12 cellular contexts compared by ENCODE assay signal in genomic region chr7:151012031-151012692, GRCh38. TPM values are rescaled to one million over a fixed set of nuclear protein-coding genes. Genes with fewer than 3 reads are reported as not detected.
DNase-seq lines count a peak whose midpoint lies in the region; ATAC-seq and TF ChIP-seq lines count a peak whose summit lies in the region.
"Had no signal": no experiment of that assay in that cellular context is flagged by ENCODE, and none has a peak within 500 bp of the region (broad histone marks: within the 10 kb centered on the region; RNA-seq: fewer than 3 reads in every experiment).

No MANE protein-coding gene starts in this region.

- intact Hi-C loops in adrenal gland (cut with DNase I) = no loop called here

- H3K9me3 ChIP-seq in CD8-positive, alpha-beta memory T cell (ENCODE audit: low read length) = no peaks in the 10 kb centered on the region
- H3K9me3 ChIP-seq in adrenal gland (replicated peaks in 1 of 3) = no peaks in the 10 kb centered on the region
- H3K9me3 ChIP-seq: thoracic aorta had no signal

- no peaks in the 10 kb centered on the region for H3K27me3 ChIP-seq in CD8-positive, alpha-beta memory T cell (ENCODE audit: insufficient read depth, low read length, poor library complexity, severe bottlenecking)
- peaks cover 17% of the 10 kb centered on the region for H3K27me3 ChIP-seq in adrenal gland

- peaks cover 0 to 10% of the 10 kb centered on the region in 2 donors for H3K27me3 Mint-ChIP-seq in CD8-positive, alpha-beta memory T cell
- H3K27me3 Mint-ChIP-seq in brain = peaks cover 36% of the 10 kb centered on the region
- peaks cover 0 to 3% (median 0%) of the 10 kb centered on the region in 5 donors for H3K27me3 Mint-ChIP-seq in naive thymus-derived CD8-positive, alpha-beta T cell

- peaks cover 62 to 88% (median 65%) of the 10 kb centered on the region in 3 donors for H3K4me1 Mint-ChIP-seq in CD8-positive, alpha-beta memory T cell
- H3K4me1 Mint-ChIP-seq in brain = peaks cover 61% of the 10 kb centered on the region
- peaks cover 45 to 92% (median 88%) of the 10 kb centered on the region in 4 donors for H3K4me1 Mint-ChIP-seq in naive thymus-derived CD8-positive, alpha-beta T cell

- peak overlapping the region; percentile 33 to 61 (median 55) for H3K4me3 Mint-ChIP-seq in CD8-positive, alpha-beta memory T cell
- H3K4me3 Mint-ChIP-seq in brain = peak overlapping the region; percentile 36 to 66 (median 56)
- peak overlapping the region; percentile 44 to 98 (median 77) for H3K4me3 Mint-ChIP-seq in naive thymus-derived CD8-positive, alpha-beta T cell

- peak overlapping the region; percentile 79 for H3K27ac ChIP-seq in CD8-positive, alpha-beta memory T cell (ENCODE audit: low read depth, low read length)
- no peak overlapping the region for H3K27ac ChIP-seq in adrenal gland
- H3K27ac ChIP-seq: thoracic aorta had no signal

- no peaks in the 10 kb centered on the region for H3K36me3 ChIP-seq in CD8-positive, alpha-beta memory T cell (ENCODE audit: insufficient read depth, low read length)
- H3K36me3 ChIP-seq in adrenal gland (replicated peaks in 1 of 2) = no peaks in the 10 kb centered on the region
- H3K36me3 ChIP-seq: thoracic aorta had no signal

- POLR2A ChIA-PET in CD8-positive, alpha-beta memory T cell (lab: Charles Lee) = interaction anchor here (0.7 to 1.1 kb wide), 2 partner anchors 16 to 108 kb away, joined by 3 to 4 read pairs; partner anchors contain the start of gene ABCB8
- POLR2A ChIA-PET in naive thymus-derived CD8-positive, alpha-beta T cell (lab: Charles Lee) = interaction anchor here (0.7 to 7.2 kb wide), 10 partner anchors 6 to 275 kb away, joined by 3 to 65 read pairs (median 16); partner anchors contain the start of genes ABCB8 and CDK5

- no peak for TF ChIP-seq POLR2A in adrenal gland (IDR thresholded peaks at IDR 0.05)

- 67 to 72% (median 69%) methylated on average over 6 of the region's 6 CpGs for WGBS in adrenal gland, 4 donors

- H3K4me3 ChIP-seq in CD8-positive, alpha-beta memory T cell (ENCODE audit: low read length) = no peak overlapping the region
- no peak overlapping the region for H3K4me3 ChIP-seq in adrenal gland
- H3K4me3 ChIP-seq: thoracic aorta had no signal

- TF ChIP-seq CTCF in brain (conservative IDR thresholded peaks at IDR 0.05) = no peak
- no peak for TF ChIP-seq CTCF in adrenal gland (IDR thresholded peaks at IDR 0.05)

- peaks cover 0 to 2% (median 0%) of the 10 kb centered on the region in 3 donors for H3K36me3 Mint-ChIP-seq in CD8-positive, alpha-beta memory T cell
- H3K36me3 Mint-ChIP-seq in brain = no peaks in the 10 kb centered on the region
- no peaks in the 10 kb centered on the region for H3K36me3 Mint-ChIP-seq in naive thymus-derived CD8-positive, alpha-beta T cell

- ATAC-seq in naive thymus-derived CD8-positive, alpha-beta T cell = no peak
- ATAC-seq in HG03025 (IDR thresholded peaks at IDR 0.05; ENCODE audit: low FRiP score, unreplicated experiment) = no peak
- no peak for ATAC-seq in GM21360 (IDR thresholded peaks at IDR 0.05; ENCODE audit: unreplicated experiment)

- H3K4me1 ChIP-seq in CD8-positive, alpha-beta memory T cell (ENCODE audit: insufficient read depth, low read length) = peaks cover 93% of the 10 kb centered on the region
- no peaks in the 10 kb centered on the region for H3K4me1 ChIP-seq in adrenal gland (replicated peaks in 1 of 2)

- peak overlapping the region; percentile 88 to 100 (median 97) for H3K27ac Mint-ChIP-seq in CD8-positive, alpha-beta memory T cell
- peak overlapping the region in 3 of 5 experiments; percentile 54 to 97 (median 59) for H3K27ac Mint-ChIP-seq in brain
- H3K27ac Mint-ChIP-seq in naive thymus-derived CD8-positive, alpha-beta T cell = peak overlapping the region; percentile 93 to 100 (median 100)

- H3K9me3 Mint-ChIP-seq in CD8-positive, alpha-beta memory T cell = no peaks in the 10 kb centered on the region
- peaks cover 0 to 4% (median 0%) of the 10 kb centered on the region in 5 experiments for H3K9me3 Mint-ChIP-seq in brain
- no peaks in the 10 kb centered on the region for H3K9me3 Mint-ChIP-seq in naive thymus-derived CD8-positive, alpha-beta T cell

- DNase-seq in CD8-positive, alpha-beta memory T cell = no peak
- DNase-seq in HuH-7.5 (ENCODE audit: low spot score) = peak; percentile 57
- DNase-seq in naive thymus-derived CD8-positive, alpha-beta T cell = no peak
- no peak for DNase-seq in adrenal gland
- no peak for DNase-seq in NCI-H1694 (lab: John Stamatoyannopoulos, UW)
- DNase-seq: activated CD8-positive, alpha-beta memory T cell treated with anti-CD3 and anti-CD28 coated beads for 24 hours; NCI-H2081 treated with DMSO at 0.1 percent for 48 hours; NK-92 treated with Interleukin-12 subunit alpha and Interleukin-12 subunit beta, amount 100 ng/mL, for 24 hours had no signal

- CTCF ChIA-PET in CD8-positive, alpha-beta memory T cell (lab: Charles Lee) = interaction anchor here (1.2 to 5.5 kb wide), 4 partner anchors 18 to 233 kb away, joined by 4 to 31 read pairs (median 5); partner anchors contain the start of gene NOS3

RNA-seq across cellular contexts. Expression of gene ATG9B, which starts 12.1 kb away (rescaled TPM):
- 1 to 10 TPM; 3.8 to 4.2 TPM for total RNA-seq in CD8-positive, alpha-beta memory T cell
- polyA plus RNA-seq in CD8-positive, alpha-beta memory T cell = 15.4 TPM
- polyA plus RNA-seq in brain (ENCODE audit: insufficient read depth, low read depth, low replicate concordance) (0.24 TPM), adrenal gland (1 to 10 TPM in 2 of 3 donors, under 1 TPM in 1; 0.53 to 7.8 (median 2.1) TPM)
- 10 to 100 TPM; 34.6 to 42.2 TPM for total RNA-seq in naive thymus-derived CD8-positive, alpha-beta T cell
- polyA plus RNA-seq in naive thymus-derived CD8-positive, alpha-beta T cell = 10 to 100 TPM in 2 of 3 donors, 1 to 10 TPM in 1; 9.2 to 39.1 (median 24.7) TPM
- total RNA-seq in adrenal gland = under 1 TPM in 6 of 8 donors, not detected in 2; 0.23 to 0.74 (median 0.39) TPM

RNA-seq across cellular contexts. Expression of gene ABCB8, which starts 16.1 kb away (rescaled TPM):
- 10 to 100 TPM; 49.2 to 52.3 TPM for total RNA-seq in CD8-positive, alpha-beta memory T cell
- 18.4 TPM for polyA plus RNA-seq in CD8-positive, alpha-beta memory T cell
- 29.9 TPM for polyA plus RNA-seq in brain (ENCODE audit: insufficient read depth, low read depth, low replicate concordance)
- total RNA-seq in naive thymus-derived CD8-positive, alpha-beta T cell = 10 to 100 TPM; 71.3 to 74.7 TPM
- polyA plus RNA-seq in naive thymus-derived CD8-positive, alpha-beta T cell = 10 to 100 TPM; 17.1 to 18.4 (median 17.4) TPM
- 10 to 100 TPM; 34.1 to 62.3 (median 52.5) TPM for total RNA-seq in adrenal gland
- polyA plus RNA-seq in adrenal gland = 10 to 100 TPM; 15.5 to 57.4 (median 50.8) TPM

RNA-seq across cellular contexts. Expression of gene NOS3, which starts 21.3 kb away (rescaled TPM):
- total RNA-seq in CD8-positive, alpha-beta memory T cell = 10 to 100 TPM in 1 of 2 experiments, 1 to 10 TPM in 1; 9.9 to 10.6 TPM
- 5.2 TPM for polyA plus RNA-seq in CD8-positive, alpha-beta memory T cell
- polyA plus RNA-seq in brain (ENCODE audit: insufficient read depth, low read depth, low replicate concordance) (4.2 TPM), adrenal gland (10 to 100 TPM in 2 of 3 donors, 1 to 10 TPM in 1; 2.2 to 23.3 (median 14.9) TPM)
- 1 to 10 TPM; 1.7 to 1.8 TPM for total RNA-seq in naive thymus-derived CD8-positive, alpha-beta T cell
- polyA plus RNA-seq in naive thymus-derived CD8-positive, alpha-beta T cell = 1 to 10 TPM; 1.4 to 3.3 (median 2.0) TPM
- 10 to 100 TPM in 7 of 8 donors, 1 to 10 TPM in 1; 8.8 to 26.5 (median 15.6) TPM for total RNA-seq in adrenal gland

RNA-seq across cellular contexts. Expression of gene KCNH2, which starts 34.0 kb away (rescaled TPM):
- total RNA-seq in CD8-positive, alpha-beta memory T cell = under 1 TPM; 0.11 to 0.24 TPM
- polyA plus RNA-seq in CD8-positive, alpha-beta memory T cell = 0.63 TPM
- polyA plus RNA-seq in brain (ENCODE audit: insufficient read depth, low read depth, low replicate concordance) (49.2 TPM), adrenal gland (10 to 100 TPM in 1 of 3 donors, 1 to 10 TPM in 2; 4.5 to 18.7 (median 6.8) TPM)
- 1 to 10 TPM; 1.3 to 1.6 TPM for total RNA-seq in naive thymus-derived CD8-positive, alpha-beta T cell
- 1 to 10 TPM in 2 of 3 donors, under 1 TPM in 1; 0.45 to 2.5 (median 1.5) TPM for polyA plus RNA-seq in naive thymus-derived CD8-positive, alpha-beta T cell
- 10 to 100 TPM in 1 of 8 donors, 1 to 10 TPM in 7; 1.1 to 10.7 (median 4.5) TPM for total RNA-seq in adrenal gland

RNA-seq across cellular contexts. Expression of gene ASIC3, which starts 36.2 kb away (rescaled TPM):
- 1 to 10 TPM; 2.6 to 3.6 TPM for total RNA-seq in CD8-positive, alpha-beta memory T cell
- not detected for polyA plus RNA-seq in CD8-positive, alpha-beta memory T cell
- 2.0 TPM for polyA plus RNA-seq in brain (ENCODE audit: insufficient read depth, low read depth, low replicate concordance)
- total RNA-seq in naive thymus-derived CD8-positive, alpha-beta T cell = 10 to 100 TPM; 13.5 TPM
- polyA plus RNA-seq in naive thymus-derived CD8-positive, alpha-beta T cell = not detected
- total RNA-seq in adrenal gland = 1 to 10 TPM in 4 of 8 donors, under 1 TPM in 3, not detected in 1; 0.24 to 2.3 (median 1.3) TPM
- 10 to 100 TPM in 2 of 3 donors, 1 to 10 TPM in 1; 1.2 to 32.7 (median 10.0) TPM for polyA plus RNA-seq in adrenal gland
